In the genomic region with DNA sequence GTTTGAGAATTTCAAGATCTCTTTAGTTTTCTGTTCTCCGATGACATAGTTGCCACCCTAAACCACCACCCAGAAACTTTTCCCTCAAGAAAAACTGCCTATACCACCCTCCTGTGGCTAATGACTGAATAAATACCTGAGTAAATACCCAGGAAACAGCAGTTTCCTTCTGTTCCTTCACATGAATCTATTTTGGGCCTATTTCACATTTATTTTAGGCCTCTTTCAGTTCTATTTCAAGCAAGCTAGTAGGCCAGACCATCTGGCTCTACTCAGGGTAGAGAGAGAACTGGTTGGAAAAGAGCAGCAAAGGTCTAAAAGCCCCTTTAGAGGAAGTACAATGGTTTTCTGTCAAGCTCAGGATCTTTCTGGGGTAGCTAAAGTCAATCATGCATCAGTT, we compare ENCODE assay signal across 9 cellular contexts. TPM values are rescaled to one million over a fixed set of nuclear protein-coding genes. Genes with fewer than 3 reads are reported as not detected.
DNase-seq lines count a peak whose midpoint lies in the region; ATAC-seq and TF ChIP-seq lines count a peak whose summit lies in the region.
"Had no signal": no experiment of that assay in that cellular context is flagged by ENCODE, and none has a peak within 500 bp of the region (broad histone marks: within the 10 kb centered on the region; RNA-seq: fewer than 3 reads in every experiment).

No MANE protein-coding gene starts in this region.

- no peak for TF ChIP-seq CTCF in cardiac muscle cell (IDR thresholded peaks at IDR 0.05; ENCODE audit: low read depth, low read length)
- peak; percentile 15; the same call in 1 of the 2 replicates for TF ChIP-seq CTCF in VCaP (conservative IDR thresholded peaks at IDR 0.05)
- peak; percentile 23 to 54 for TF ChIP-seq CTCF in tibial artery (IDR thresholded peaks at IDR 0.05)

- no peak overlapping the region for H3K4me3 ChIP-seq in cardiac muscle cell
- no peak overlapping the region for H3K4me3 ChIP-seq in tibial artery
- H3K4me3 ChIP-seq in HAP-1: no peak overlapping the region
- H3K4me3 ChIP-seq in MG63: no peak overlapping the region
- H3K4me3 ChIP-seq: right lobe of liver had no signal

- intact Hi-C loops in Right ventricle myocardium inferior (cut with DNase I) (no loop called here), tibial artery (cut with DNase I; ENCODE audit: low total_unique reads) (no loop called here)

- no peaks in the 10 kb centered on the region for H3K36me3 ChIP-seq in cardiac muscle cell
- no peaks in the 10 kb centered on the region for H3K36me3 ChIP-seq in tibial artery
- H3K36me3 ChIP-seq in HAP-1 (replicated peaks): no peaks in the 10 kb centered on the region
- H3K36me3 ChIP-seq in MG63: no peaks in the 10 kb centered on the region
- H3K36me3 ChIP-seq: right lobe of liver had no signal

- H3K27ac ChIP-seq in cardiac muscle cell (peak overlapping the region; percentile 66), VCaP (no peak overlapping the region), tibial artery (peak overlapping the region; percentile 61 to 68)
- H3K27ac ChIP-seq: right lobe of liver had no signal

- H3K4me1 ChIP-seq in cardiac muscle cell (ENCODE audit: low read depth) (peaks cover 9% of the 10 kb centered on the region), tibial artery (peaks cover 0 to 15% (median 0%) of the 10 kb centered on the region in 4 donors), HAP-1 (no peaks in the 10 kb centered on the region)
- H3K4me1 ChIP-seq: right lobe of liver had no signal

- H3K9me3 ChIP-seq in cardiac muscle cell (ENCODE audit: low read depth): no peaks in the 10 kb centered on the region
- H3K9me3 ChIP-seq in tibial artery: no peaks in the 10 kb centered on the region
- H3K9me3 ChIP-seq in HAP-1: no peaks in the 10 kb centered on the region
- no peaks in the 10 kb centered on the region for H3K9me3 ChIP-seq in MG63
- H3K9me3 ChIP-seq: right lobe of liver had no signal

- in situ Hi-C loops in HAP-1 (cut with MboI; ENCODE audit: low sequenced_read_pairs): no loop called here

- no peak for ATAC-seq in Right ventricle myocardium inferior
- ATAC-seq in HG02970 (IDR thresholded peaks at IDR 0.05; ENCODE audit: low FRiP score, unreplicated experiment): peak; percentile 69

- H3K27me3 ChIP-seq in cardiac muscle cell (no peaks in the 10 kb centered on the region), tibial artery (no peaks in the 10 kb centered on the region), HAP-1 (ENCODE audit: low read depth) (no peaks in the 10 kb centered on the region), MG63 (no peaks in the 10 kb centered on the region)
- H3K27me3 ChIP-seq: right lobe of liver had no signal

- DNase-seq in cardiac muscle cell (ENCODE audit: low read depth in 1 of 2, low spot score in 1 of 2) (no peak), Right ventricle myocardium inferior (ENCODE audit: missing footprints) (no peak), tibial artery (no peak), NCI-H1048 (lab: John Stamatoyannopoulos, UW) (no peak), HAP-1 (ENCODE audit: low spot score in 2 of 2) (no peak), MG63 (no peak)
- DNase-seq: right lobe of liver had no signal

RNA-seq across cellular contexts. Expression of gene ARHGEF9, which starts 23.4 kb away (rescaled TPM):
- total RNA-seq in cardiac muscle cell: 39.4 and 54.2 TPM in 2 replicates
- 27.2 and 34.9 TPM in 2 replicates for polyA plus RNA-seq in cardiac muscle cell
- total RNA-seq in Right ventricle myocardium inferior: 38.0 TPM
- total RNA-seq in MG63 (2014; rRNA removed; shearing (Covaris generic); ENCODE audit: low replicate concordance): 9.8 and 13.4 TPM in 2 replicates
